ENCODE assay signal across 8 cellular contexts in the genomic region with DNA sequence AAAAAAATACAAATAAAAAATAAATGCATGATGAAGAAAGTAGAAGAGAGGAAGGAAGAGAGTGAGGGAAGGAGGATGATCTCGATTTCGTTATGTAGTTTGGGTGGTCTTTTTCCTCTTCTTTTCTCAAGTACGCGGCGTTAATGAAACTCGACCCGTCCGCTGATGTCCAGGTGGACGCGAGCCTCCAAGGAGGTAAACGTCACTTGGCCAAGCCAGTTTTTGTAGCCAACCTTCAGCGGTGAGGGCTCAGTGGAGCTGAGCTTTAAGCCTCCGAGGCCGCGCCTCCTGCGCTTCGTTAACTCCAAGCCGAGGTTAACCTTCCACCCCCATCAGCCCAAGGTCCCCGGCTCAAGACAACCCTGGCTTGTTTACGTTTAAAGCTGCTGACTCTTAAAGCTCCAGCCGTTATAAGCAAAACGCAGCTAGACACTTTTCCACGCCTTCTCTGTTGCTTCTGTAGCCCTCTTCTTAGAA. TPM values are rescaled to one million over a fixed set of nuclear protein-coding genes. Genes with fewer than 3 reads are reported as not detected.
A peak's percentile ranks its signal among the peaks of the same experiment; 100 is the strongest.
DNase-seq lines count a peak whose midpoint lies in the region; ATAC-seq, FAIRE-seq and TF ChIP-seq lines count a peak whose summit lies in the region.

No MANE protein-coding gene starts in this region.

- DNase-seq in A549 (ENCODE audit: low read depth in 1 of 2, low spot score in 1 of 2) (peak in 1 of 2 experiments; percentile 32), NCI-H2196 (lab: John Stamatoyannopoulos, UW; ENCODE audit: unreplicated experiment) (peak; percentile 90), germinal center (ENCODE audit: low spot score) (peak; percentile 79), osteocyte (ENCODE audit: extremely low spot score, unreplicated experiment) (no peak), OCI-M2 (lab: John Stamatoyannopoulos, UW; ENCODE audit: unreplicated experiment) (no peak)
- peak; percentile 29 for DNase-seq in activated T-helper 1 cell treated with anti-CD3 and anti-CD28 coated beads, Interleukin-12 subunit alpha, Interleukin-12 subunit beta, Interleukin-2, Interleukin-4 antibody, amounts not matched to agents 30 ng/mL and 10 ng/mL and 1 ng/mL, durations not matched to agents 14 hours and 24 hours and 36 hours (ENCODE audit: low spot score)

- 16% methylated on average over 23 of the region's 23 CpGs for WGBS in A549 (ENCODE audit: missing lambda C conversion rate)

- H3K4me1 Mint-ChIP-seq in activated T-helper 1 cell treated with anti-CD3 and anti-CD28 coated beads, Interleukin-12 subunit alpha, Interleukin-12 subunit beta, Interleukin-2, Interleukin-4 antibody, amounts not matched to agents 30 ng/mL and 10 ng/mL and 1 ng/mL, durations not matched to agents 14 hours and 24 hours and 36 hours (ENCODE audit: low read depth) = peaks cover 35% of the 10 kb centered on the region
- peaks cover 21% of the 10 kb centered on the region for H3K4me1 Mint-ChIP-seq in osteocyte (ENCODE audit: unreplicated experiment)

- H3K4me1 ChIP-seq in A549 = no peaks in the 10 kb centered on the region

- H3K27ac Mint-ChIP-seq in activated T-helper 1 cell treated with anti-CD3 and anti-CD28 coated beads, Interleukin-12 subunit alpha, Interleukin-12 subunit beta, Interleukin-2, Interleukin-4 antibody, amounts not matched to agents 30 ng/mL and 10 ng/mL and 1 ng/mL, durations not matched to agents 14 hours and 24 hours and 36 hours = peak overlapping the region; percentile 81
- peak overlapping the region; percentile 59 for H3K27ac Mint-ChIP-seq in osteocyte (ENCODE audit: unreplicated experiment)

- peaks cover 5% of the 10 kb centered on the region for H3K27me3 Mint-ChIP-seq in activated T-helper 1 cell treated with anti-CD3 and anti-CD28 coated beads, Interleukin-12 subunit alpha, Interleukin-12 subunit beta, Interleukin-2, Interleukin-4 antibody, amounts not matched to agents 30 ng/mL and 10 ng/mL and 1 ng/mL, durations not matched to agents 14 hours and 24 hours and 36 hours (ENCODE audit: insufficient read depth)
- H3K27me3 Mint-ChIP-seq in osteocyte (ENCODE audit: unreplicated experiment) = no peaks in the 10 kb centered on the region

- TF ChIP-seq RAD21 in A549 (conservative IDR thresholded peaks at IDR 0.05 in 1 of 2, IDR thresholded peaks at IDR 0.05 in 1 of 2) = no peak

- no peak for TF ChIP-seq POLR2A in A549 (IDR thresholded peaks at IDR 0.05; ENCODE audit: low read length)

- peak overlapping the region; percentile 89 for H3K4me2 ChIP-seq in A549

- TF ChIP-seq CTCF in A549 (IDR thresholded peaks at IDR 0.05) (no peak), osteocyte (IDR thresholded peaks at IDR 0.05) (no peak)

- ATAC-seq in A549 = no peak
- ATAC-seq in GM18498 (IDR thresholded peaks at IDR 0.05; ENCODE audit: unreplicated experiment) = peak; percentile 21
- no peak for ATAC-seq in HG03469 (IDR thresholded peaks at IDR 0.05; ENCODE audit: unreplicated experiment)

- H3K27ac ChIP-seq in A549 = peak overlapping the region; percentile 53 to 90; a peak in 5 of 6 replicates

- TF ChIP-seq EP300 in A549 (IDR thresholded peaks at IDR 0.05) = no peak

- peak overlapping the region; percentile 61 for H3K4me3 ChIP-seq in A549

- H3K36me3 Mint-ChIP-seq in activated T-helper 1 cell treated with anti-CD3 and anti-CD28 coated beads, Interleukin-12 subunit alpha, Interleukin-12 subunit beta, Interleukin-2, Interleukin-4 antibody, amounts not matched to agents 30 ng/mL and 10 ng/mL and 1 ng/mL, durations not matched to agents 14 hours and 24 hours and 36 hours (ENCODE audit: low read depth) = peaks cover 9% of the 10 kb centered on the region
- H3K36me3 Mint-ChIP-seq in osteocyte (ENCODE audit: unreplicated experiment) = no peaks in the 10 kb centered on the region

- POLR2A ChIA-PET in A549 (lab: Yijun Ruan, JAX) = interaction anchor here (0.8 to 2.3 kb wide), 3 partner anchors 12 to 180 kb away, joined by 3 to 7 read pairs (median 4); no protein-coding TSS in a partner anchor

- H3K9me3 Mint-ChIP-seq in activated T-helper 1 cell treated with anti-CD3 and anti-CD28 coated beads, Interleukin-12 subunit alpha, Interleukin-12 subunit beta, Interleukin-2, Interleukin-4 antibody, amounts not matched to agents 30 ng/mL and 10 ng/mL and 1 ng/mL, durations not matched to agents 14 hours and 24 hours and 36 hours = no peaks in the 10 kb centered on the region
- no peaks in the 10 kb centered on the region for H3K9me3 Mint-ChIP-seq in osteocyte (ENCODE audit: unreplicated experiment)

- no peak for FAIRE-seq in A549 (lab: Jason Lieb, UNC)

- CTCF ChIA-PET in A549 (lab: Yijun Ruan, JAX) = interaction anchor here (0.7 to 3.9 kb wide), 17 partner anchors 9 to 742 kb away, joined by 3 to 23 read pairs (median 4); no protein-coding TSS in a partner anchor

- intact Hi-C loops in activated T-helper 1 cell treated with anti-CD3 and anti-CD28 coated beads, Interleukin-12 subunit alpha, Interleukin-12 subunit beta, Interleukin-2, Interleukin-4 antibody, amounts not matched to agents 30 ng/mL and 10 ng/mL and 1 ng/mL, durations not matched to agents 14 hours and 24 hours and 36 hours (cut with micrococcal nuclease) = loop anchor here (1.0 to 10.0 kb wide), 12 partner anchors 20 to 1638 kb away; partner anchors contain the start of genes BMAL2, DNAI7, ETFRF1 and MED21

- peak overlapping the region; percentile 88 for H3K4me3 Mint-ChIP-seq in activated T-helper 1 cell treated with anti-CD3 and anti-CD28 coated beads, Interleukin-12 subunit alpha, Interleukin-12 subunit beta, Interleukin-2, Interleukin-4 antibody, amounts not matched to agents 30 ng/mL and 10 ng/mL and 1 ng/mL, durations not matched to agents 14 hours and 24 hours and 36 hours
- H3K4me3 Mint-ChIP-seq in osteocyte (ENCODE audit: unreplicated experiment) = peak overlapping the region; percentile 84

- no peaks in the 10 kb centered on the region for H3K9me3 ChIP-seq in A549

TF ChIP-seq in A549, 52 proteins besides CTCF, POLR2A, EP300 and RAD21:
- TF ChIP-seq ESRRA (IDR thresholded peaks at IDR 0.05; ENCODE audit: borderline replicate concordance, low read length) (no peak), KDM5A (IDR thresholded peaks at IDR 0.05) (no peak), TFCP2L1 (CRISPR knock-in tag; IDR thresholded peaks at IDR 0.05) (no peak), BHLHE40 (IDR thresholded peaks at IDR 0.05; ENCODE audit: low read depth, low read length) (no peak), RNF2 (IDR thresholded peaks at IDR 0.05; ENCODE audit: borderline replicate concordance, low read depth) (no peak), CBX8 (IDR thresholded peaks at IDR 0.05) (no peak), HMGXB4 (CRISPR knock-in tag; IDR thresholded peaks at IDR 0.05; ENCODE audit: borderline replicate concordance) (no peak), ZNF302 (CRISPR knock-in tag; IDR thresholded peaks at IDR 0.05) (no peak), JUN (IDR thresholded peaks at IDR 0.05) (no peak), PBX3 (IDR thresholded peaks at IDR 0.05) (no peak), CHD4 (IDR thresholded peaks at IDR 0.05; ENCODE audit: borderline replicate concordance) (no peak), ZC3H11A (IDR thresholded peaks at IDR 0.05) (no peak), ZSCAN20 (CRISPR knock-in tag; IDR thresholded peaks at IDR 0.05) (no peak), HDAC2 (IDR thresholded peaks at IDR 0.05) (no peak), SMC3 (IDR thresholded peaks at IDR 0.05) (no peak)
- TF ChIP-seq, protein P1, sequence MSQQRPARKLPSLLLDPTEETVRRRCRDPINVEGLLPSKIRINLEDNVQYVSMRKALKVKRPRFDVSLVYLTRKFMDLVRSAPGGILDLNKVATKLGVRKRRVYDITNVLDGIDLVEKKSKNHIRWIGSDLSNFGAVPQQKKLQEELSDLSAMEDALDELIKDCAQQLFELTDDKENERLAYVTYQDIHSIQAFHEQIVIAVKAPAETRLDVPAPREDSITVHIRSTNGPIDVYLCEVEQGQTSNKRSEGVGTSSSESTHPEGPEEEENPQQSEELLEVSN (IDR thresholded peaks at IDR 0.05; ENCODE audit: borderline replicate concordance, low read depth) = no peak
TF ChIP-seq in A549: peak in this region for 0.

RNA-seq across cellular contexts. Expression of gene ITPR2, which starts 0.7 kb away (rescaled TPM):
- polyA plus RNA-seq in A549 (2011; rRNA removed) (6.0 and 8.1 TPM in 2 replicates), A549 (2017; fragmentation: RNase III; extraction: RNeasy Plus Mini Kit Qiagen cat#74134 plus additional on column Dnase treatment) (3.1 to 4.4 TPM (median 3.9 TPM) in 3 replicates)
- polyA plus RNA-seq in A549 (2012; cell fraction: cytosol; rRNA removed) = 0.75 and 0.93 TPM in 2 replicates
- polyA plus RNA-seq in A549 (2012; cell fraction: nucleus; rRNA removed) = 0.72 and 1.0 TPM in 2 replicates
- polyA minus RNA-seq in A549 (2011; rRNA and poly(A)+ RNA removed) = 11.8 and 13.6 TPM in 2 replicates
- total RNA-seq in activated T-helper 1 cell treated with anti-CD3 and anti-CD28 coated beads, Interleukin-12 subunit alpha, Interleukin-12 subunit beta, Interleukin-2, Interleukin-4 antibody, amounts not matched to agents 30 ng/mL and 10 ng/mL and 1 ng/mL, durations not matched to agents 14 hours and 24 hours and 36 hours = 33.0 and 34.2 TPM in 2 replicates
- total RNA-seq in osteocyte = 20.5 and 22.1 TPM in 2 replicates

Comparison
In these comparisons a context has a peak if more than half of its experiments do, and no peak if none do; other contexts are left out.
1. DNase-seq: peak in NCI-H2196 (single experiment), activated T-helper 1 cell treated with anti-CD3 and anti-CD28 coated beads, Interleukin-12 subunit alpha, Interleukin-12 subunit beta, Interleukin-2, Interleukin-4 antibody, amounts not matched to agents 30 ng/mL and 10 ng/mL and 1 ng/mL, durations not matched to agents 14 hours and 24 hours and 36 hours (single experiment) and germinal center (single experiment); none in osteocyte (single experiment) and OCI-M2 (single experiment).